ENCODE assay signal across 19 cellular contexts in genomic region chr2:217286833-217287232, GRCh38.
DNase-seq lines count a peak whose midpoint lies in the region; TF ChIP-seq lines count a peak whose summit lies in the region.
"Had no signal": no experiment of that assay in that cellular context is flagged by ENCODE, and none has a peak within 500 bp of the region (broad histone marks: within the 10 kb centered on the region; RNA-seq: fewer than 3 reads in every experiment).

No MANE protein-coding gene starts in this region.

- H3K36me3 Mint-ChIP-seq in endothelial cell (ENCODE audit: low read depth, unreplicated experiment): peaks cover 13% of the 10 kb centered on the region
- H3K36me3 Mint-ChIP-seq: stimulated activated effector memory CD8-positive, alpha-beta T cell treated with anti-CD3 and anti-CD28 coated beads, Interleukin-12 subunit alpha, Interleukin-12 subunit beta, amount 100 ng/mL, for 72 hours had no signal

- TF ChIP-seq CTCF in fibroblast of pulmonary artery (IDR thresholded peaks at IDR 0.05; ENCODE audit: low read length, missing control alignments): no peak
- TF ChIP-seq CTCF in retinal pigment epithelial cell (conservative IDR thresholded peaks at IDR 0.05; ENCODE audit: low read depth, low read length): no peak
- no peak for TF ChIP-seq CTCF in endothelial cell (IDR thresholded peaks at IDR 0.05; ENCODE audit: unreplicated experiment)

- no peaks in the 10 kb centered on the region for H3K9me3 Mint-ChIP-seq in endothelial cell (ENCODE audit: unreplicated experiment)
- H3K9me3 Mint-ChIP-seq: activated naive CD4-positive, alpha-beta T cell treated with anti-CD3 and anti-CD28 coated beads for 36 hours; stimulated activated effector memory CD8-positive, alpha-beta T cell treated with anti-CD3 and anti-CD28 coated beads, Interleukin-12 subunit alpha, Interleukin-12 subunit beta, amount 100 ng/mL, for 72 hours had no signal

- DNase-seq in EH (ENCODE audit: low read depth) (peak; percentile 90), amniotic epithelial cell (ENCODE audit: low read depth) (peak; percentile 96), fibroblast of pulmonary artery (ENCODE audit: low read depth) (peak; percentile 50), retinal pigment epithelial cell (ENCODE audit: low read depth) (peak; percentile 22), NCI-H1092 treated with DMSO at 0.1 percent for 48 hours (lab: John Stamatoyannopoulos, UW) (no peak), SKM-1 (lab: John Stamatoyannopoulos, UW; ENCODE audit: unreplicated experiment) (no peak), endothelial cell (ENCODE audit: low spot score) (no peak)
- DNase-seq: activated naive CD4-positive, alpha-beta T cell treated with anti-CD3 and anti-CD28 coated beads for 36 hours; activated T-cell treated with anti-CD3 and anti-CD28 coated beads, Interleukin-2, amount 50 U/mL, for 48 hours; cortex of kidney; NCI-H1436; NCI-H2171; NCI-H69 had no signal

- no peak overlapping the region for H3K4me3 Mint-ChIP-seq in endothelial cell (ENCODE audit: unreplicated experiment)
- H3K4me3 Mint-ChIP-seq: activated naive CD4-positive, alpha-beta T cell treated with anti-CD3 and anti-CD28 coated beads for 36 hours; B cell; brain; mesothelial cell of epicardium; nephron; stimulated activated effector memory CD8-positive, alpha-beta T cell treated with anti-CD3 and anti-CD28 coated beads, Interleukin-12 subunit alpha, Interleukin-12 subunit beta, amount 100 ng/mL, for 72 hours had no signal

- H3K4me1 Mint-ChIP-seq in endothelial cell (ENCODE audit: unreplicated experiment): no peaks in the 10 kb centered on the region
- H3K4me1 Mint-ChIP-seq: B cell; stimulated activated effector memory CD8-positive, alpha-beta T cell treated with anti-CD3 and anti-CD28 coated beads, Interleukin-12 subunit alpha, Interleukin-12 subunit beta, amount 100 ng/mL, for 72 hours had no signal

- peaks cover 5% of the 10 kb centered on the region for H3K27me3 Mint-ChIP-seq in endothelial cell (ENCODE audit: unreplicated experiment)

- no peak overlapping the region for H3K27ac Mint-ChIP-seq in endothelial cell (ENCODE audit: unreplicated experiment)
- H3K27ac Mint-ChIP-seq: activated naive CD4-positive, alpha-beta T cell treated with anti-CD3 and anti-CD28 coated beads for 36 hours; B cell; stimulated activated effector memory CD8-positive, alpha-beta T cell treated with anti-CD3 and anti-CD28 coated beads, Interleukin-12 subunit alpha, Interleukin-12 subunit beta, amount 100 ng/mL, for 72 hours had no signal

- H3K4me3 ChIP-seq in fibroblast of pulmonary artery (replicated peaks; ENCODE audit: low read depth, low read length): no peak overlapping the region
- no peak overlapping the region for H3K4me3 ChIP-seq in retinal pigment epithelial cell (ENCODE audit: low read length)
- H3K4me3 ChIP-seq: thoracic aorta had no signal

Comparison
In these comparisons a context has a peak if more than half of its experiments do, and no peak if none do; other contexts are left out.
1. DNase-seq: peak in EH (single experiment), amniotic epithelial cell (single experiment), fibroblast of pulmonary artery (single experiment) and retinal pigment epithelial cell (single experiment); none in NCI-H1092 treated with DMSO at 0.1 percent for 48 hours (single experiment), SKM-1 (single experiment) and endothelial cell (single experiment).